Comparison of ENCODE assay signal across 21 cellular contexts in genomic region chr11:96179905-96180304, GRCh38.
DNase-seq lines count a peak whose midpoint lies in the region; ATAC-seq and TF ChIP-seq lines count a peak whose summit lies in the region.
"Had no signal": no experiment of that assay in that cellular context is flagged by ENCODE, and none has a peak within 500 bp of the region (broad histone marks: within the 10 kb centered on the region; RNA-seq: fewer than 3 reads in every experiment).

No MANE protein-coding gene starts in this region.

- H3K4me1 ChIP-seq in colonic mucosa, result no peaks in the 10 kb centered on the region
- H3K4me1 ChIP-seq: right atrium auricular region had no signal

- no peaks in the 10 kb centered on the region for H3K27me3 ChIP-seq in colonic mucosa
- H3K27me3 ChIP-seq: cardiac muscle cell, heart left ventricle, right atrium auricular region had no signal

- ATAC-seq in stimulated activated naive CD8-positive, alpha-beta T cell treated with anti-CD3 and anti-CD28 coated beads, Interleukin-15, Interleukin-2, amounts not matched to agents 100 U/mL and 50 U/mL, for 24 hours, result no peak
- ATAC-seq in HG02870 (IDR thresholded peaks at IDR 0.05; ENCODE audit: unreplicated experiment) (peak; percentile 59), HG02571 (IDR thresholded peaks at IDR 0.05; ENCODE audit: unreplicated experiment) (no peak)
- ATAC-seq: activated naive CD4-positive, alpha-beta T cell treated with anti-CD3 and anti-CD28 coated beads, Interleukin-2, amount 50 U/mL, for 72 hours; heart left ventricle had no signal

- H3K9me3 ChIP-seq in colonic mucosa, result no peaks in the 10 kb centered on the region
- H3K9me3 ChIP-seq: heart left ventricle, right atrium auricular region had no signal

- no peaks in the 10 kb centered on the region for H3K36me3 ChIP-seq in colonic mucosa
- H3K36me3 ChIP-seq: cardiac muscle cell, heart left ventricle, right atrium auricular region had no signal

- H3K9ac ChIP-seq in colonic mucosa (ENCODE audit: low read depth in 2 of 2, low read length in 2 of 2), result no peak overlapping the region

- H3K27me3 Mint-ChIP-seq in stimulated activated naive CD8-positive, alpha-beta T cell treated with anti-CD3 and anti-CD28 coated beads, Interleukin-15, Interleukin-2, amounts not matched to agents 100 ng/mL and 50 ng/mL, for 24 hours, result no peaks in the 10 kb centered on the region
- H3K27me3 Mint-ChIP-seq in type B pancreatic cell, result no peaks in the 10 kb centered on the region

- no peak overlapping the region for H3K4me3 ChIP-seq in colonic mucosa
- H3K4me3 ChIP-seq: cardiac muscle cell, heart left ventricle, right atrium auricular region had no signal

- no peaks in the 10 kb centered on the region for H3K9me3 Mint-ChIP-seq in stimulated activated naive CD8-positive, alpha-beta T cell treated with anti-CD3 and anti-CD28 coated beads, Interleukin-15, Interleukin-2, amounts not matched to agents 100 ng/mL and 50 ng/mL, for 24 hours
- H3K9me3 Mint-ChIP-seq in type B pancreatic cell, result no peaks in the 10 kb centered on the region

- intact Hi-C loops in colonic mucosa (cut with DNase I), result no loop called here

- H3K27ac ChIP-seq in colonic mucosa, result no peak overlapping the region
- H3K27ac ChIP-seq: cardiac muscle cell, heart left ventricle, right atrium auricular region had no signal

- H3K4me3 Mint-ChIP-seq in stimulated activated naive CD8-positive, alpha-beta T cell treated with anti-CD3 and anti-CD28 coated beads, Interleukin-15, Interleukin-2, amounts not matched to agents 100 ng/mL and 50 ng/mL, for 24 hours, result no peak overlapping the region
- no peak overlapping the region for H3K4me3 Mint-ChIP-seq in type B pancreatic cell

- H3K27ac Mint-ChIP-seq in stimulated activated naive CD8-positive, alpha-beta T cell treated with anti-CD3 and anti-CD28 coated beads, Interleukin-15, Interleukin-2, amounts not matched to agents 100 ng/mL and 50 ng/mL, for 24 hours, result peak overlapping the region; percentile 5
- H3K27ac Mint-ChIP-seq in type B pancreatic cell, result peak overlapping the region; percentile 44

- peaks cover 62% of the 10 kb centered on the region for H3K4me1 Mint-ChIP-seq in stimulated activated naive CD8-positive, alpha-beta T cell treated with anti-CD3 and anti-CD28 coated beads, Interleukin-15, Interleukin-2, amounts not matched to agents 100 ng/mL and 50 ng/mL, for 24 hours (ENCODE audit: low read depth)
- peaks cover 21% of the 10 kb centered on the region for H3K4me1 Mint-ChIP-seq in type B pancreatic cell (ENCODE audit: unreplicated experiment)

- no peak for DNase-seq in stimulated activated naive CD8-positive, alpha-beta T cell treated with anti-CD3 and anti-CD28 coated beads, Interleukin-15, Interleukin-2, amounts not matched to agents 100 U/mL and 50 U/mL, for 24 hours
- DNase-seq in amniotic epithelial cell (ENCODE audit: low read depth) (peak; percentile 15), type B pancreatic cell (ENCODE audit: extremely low spot score, unreplicated experiment) (no peak), SK-N-DZ (ENCODE audit: low spot score) (no peak), colonic mucosa (no peak)
- DNase-seq: ACHN; effector CD4-positive, alpha-beta T cell; EL; heart left ventricle; islet precursor cell; mammary epithelial cell; MM.1S; NCI-H1694; NCI-H345; Right ventricle myocardium superior had no signal

- peaks cover 23% of the 10 kb centered on the region for H3K36me3 Mint-ChIP-seq in stimulated activated naive CD8-positive, alpha-beta T cell treated with anti-CD3 and anti-CD28 coated beads, Interleukin-15, Interleukin-2, amounts not matched to agents 100 ng/mL and 50 ng/mL, for 24 hours (ENCODE audit: low read depth)
- peaks cover 12% of the 10 kb centered on the region for H3K36me3 Mint-ChIP-seq in type B pancreatic cell

- TF ChIP-seq CTCF in type B pancreatic cell (conservative IDR thresholded peaks at IDR 0.05), result no peak
- TF ChIP-seq CTCF in colonic mucosa (IDR thresholded peaks at IDR 0.05), result no peak
